Comparison of ENCODE assay signal across 3 cellular contexts in genomic region chr1:111116496-111116895, GRCh38.
A peak's percentile ranks its signal among the peaks of the same experiment; 100 is the strongest.
TF ChIP-seq lines count a peak whose summit lies in the region.

No MANE protein-coding gene starts in this region.

TF ChIP-seq in HepG2, 621 proteins besides CTCF, POLR2A, EP300 and RAD21:
- TF ChIP-seq ZNF18 (CRISPR knock-in tag; IDR thresholded peaks at IDR 0.05; ENCODE audit: insufficient replicate concordance) (no peak), TBL1XR1 (IDR thresholded peaks at IDR 0.05; ENCODE audit: borderline replicate concordance, low read length, partially characterized antibody) (no peak), MAFF (IDR thresholded peaks at IDR 0.05; ENCODE audit: low read depth, low read length) (peak; percentile 88), ZNF597 (CRISPR knock-in tag; IDR thresholded peaks at IDR 0.05) (no peak), KDM2A (CRISPR knock-in tag; IDR thresholded peaks at IDR 0.05; ENCODE audit: borderline replicate concordance, low read depth) (no peak), CHD2 (IDR thresholded peaks at IDR 0.05; ENCODE audit: low read depth, low read length) (no peak), ZNF644 (CRISPR knock-in tag; IDR thresholded peaks at IDR 0.05; ENCODE audit: low read depth) (no peak), DPF2 (CRISPR knock-in tag; IDR thresholded peaks at IDR 0.05; ENCODE audit: borderline replicate concordance, low read depth) (no peak), ZNF850 (CRISPR knock-in tag; conservative IDR thresholded peaks at IDR 0.05) (no peak), MAFK (conservative IDR thresholded peaks at IDR 0.05 in 1 of 2, IDR thresholded peaks at IDR 0.05 in 1 of 2; ENCODE audit: low read length in 2 of 2) (peak; percentile 82 to 92), ZMYM2 (CRISPR knock-in tag; IDR thresholded peaks at IDR 0.05) (no peak), ZNF879 (CRISPR knock-in tag; IDR thresholded peaks at IDR 0.05) (no peak), AGO2 (optimal IDR thresholded peaks at IDR 0.05; ENCODE audit: low read depth, low read length) (no peak), XRCC5 (optimal IDR thresholded peaks at IDR 0.05; ENCODE audit: low read length) (no peak)
TF ChIP-seq in HepG2: peak in this region for 2.

TF ChIP-seq in IMR-90, 13 proteins besides CTCF, POLR2A, EP300 and RAD21:
- peak; percentile 87 for TF ChIP-seq MAFK (IDR thresholded peaks at IDR 0.05; ENCODE audit: low read depth, low read length)
- no peak for TF ChIP-seq NFE2L2 (IDR thresholded peaks at IDR 0.05; ENCODE audit: low read depth, low read length)

TF ChIP-seq in K562, 482 proteins besides CTCF, POLR2A, EP300 and RAD21:
- no peak for TF ChIP-seq ZNF644 (tag; IDR thresholded peaks at IDR 0.05; ENCODE audit: low read depth)
- no peak for TF ChIP-seq SMARCA5 (IDR thresholded peaks at IDR 0.05)
- no peak for TF ChIP-seq TSC22D4 (tag; IDR thresholded peaks at IDR 0.05)
- TF ChIP-seq CCNT2 (IDR thresholded peaks at IDR 0.05; ENCODE audit: borderline replicate concordance, extremely low read depth, insufficient read length, low read depth, low read length): no peak
- TF ChIP-seq C11orf30 (IDR thresholded peaks at IDR 0.05; ENCODE audit: low read depth): peak; percentile 73
- no peak for TF ChIP-seq EWSR1 (IDR thresholded peaks at IDR 0.05; ENCODE audit: borderline replicate concordance, low read depth, partially characterized antibody)
- TF ChIP-seq MAFF (IDR thresholded peaks at IDR 0.05; ENCODE audit: low read length): peak; percentile 82
- no peak for TF ChIP-seq ETV5 (CRISPR knock-in tag; IDR thresholded peaks at IDR 0.05; ENCODE audit: low read depth)
- TF ChIP-seq NCOA2 (IDR thresholded peaks at IDR 0.05; ENCODE audit: partially characterized antibody in 2 of 2): no peak
- TF ChIP-seq PHF8 (IDR thresholded peaks at IDR 0.05; ENCODE audit: borderline replicate concordance, low read length): no peak
- no peak for TF ChIP-seq SNIP1 (IDR thresholded peaks at IDR 0.05; ENCODE audit: low read depth)
- no peak for TF ChIP-seq PCBP2 (IDR thresholded peaks at IDR 0.05; ENCODE audit: low read depth, low read length, poor library complexity, severe bottlenecking)
- no peak for TF ChIP-seq MLLT1 (IDR thresholded peaks at IDR 0.05)
- no peak for TF ChIP-seq BRD9 (IDR thresholded peaks at IDR 0.05; ENCODE audit: low read depth, partially characterized antibody)
- peak; percentile 84 for TF ChIP-seq MAFK (IDR thresholded peaks at IDR 0.05; ENCODE audit: low read length)
- no peak for TF ChIP-seq CUX1 (CRISPR knock-in tag; IDR thresholded peaks at IDR 0.05)
- TF ChIP-seq NR2C1 (IDR thresholded peaks at IDR 0.05): no peak
- no peak for TF ChIP-seq NR2C1 (tag; IDR thresholded peaks at IDR 0.05)
- no peak for TF ChIP-seq ZNF197 (CRISPR knock-in tag; IDR thresholded peaks at IDR 0.05; ENCODE audit: low read depth)
- no peak for TF ChIP-seq ZNF12 (CRISPR knock-in tag; IDR thresholded peaks at IDR 0.05)
- peak; percentile 60 for TF ChIP-seq MAFG (tag; conservative IDR thresholded peaks at IDR 0.05)
- no peak for TF ChIP-seq ZNF699 (CRISPR knock-in tag; IDR thresholded peaks at IDR 0.05; ENCODE audit: insufficient replicate concordance)
- peak; percentile 86 for TF ChIP-seq ZNF316 (IDR thresholded peaks at IDR 0.05)
TF ChIP-seq in K562: peak in this region for 5.
